In the genomic region with DNA sequence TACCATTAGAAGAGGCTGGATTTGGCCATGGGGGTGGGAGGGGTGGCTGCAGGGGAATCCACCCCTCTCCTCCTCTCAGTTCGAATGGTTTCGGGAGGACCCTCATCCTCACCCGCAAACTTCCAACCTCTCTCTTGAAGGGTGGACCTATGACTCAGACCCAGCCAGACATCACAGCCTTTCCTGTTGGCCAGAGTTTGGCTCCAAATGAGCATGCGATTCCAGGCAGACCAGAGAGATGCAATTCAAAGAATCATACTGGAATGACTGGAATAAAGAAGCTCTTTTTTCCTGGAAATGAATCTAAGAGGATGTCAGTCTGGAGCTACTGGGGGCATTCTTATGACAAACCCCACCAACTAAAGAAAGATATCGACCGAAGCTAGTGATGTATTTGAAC, we compare ENCODE assay signal across 16 cellular contexts.
A peak's percentile ranks its signal among the peaks of the same experiment; 100 is the strongest.
DNase-seq lines count a peak whose midpoint lies in the region; ATAC-seq and TF ChIP-seq lines count a peak whose summit lies in the region.
"Had no signal": no experiment of that assay in that cellular context is flagged by ENCODE, and none has a peak within 500 bp of the region (broad histone marks: within the 10 kb centered on the region; RNA-seq: fewer than 3 reads in every experiment).

No MANE protein-coding gene starts in this region.

- no peak overlapping the region for H3K27ac ChIP-seq in AG04450 (ENCODE audit: low read depth, low read length)
- H3K27ac ChIP-seq: adrenal gland, parathyroid adenoma had no signal

- no peaks in the 10 kb centered on the region for H3K27me3 ChIP-seq in AG04450 (ENCODE audit: control insufficient read depth, insufficient read depth, low read length)
- H3K27me3 ChIP-seq: adrenal gland had no signal

- H3K27ac Mint-ChIP-seq in nephron = peak overlapping the region in 2 of 3 experiments; percentile 4 to 33

- DNase-seq in AG04450 (ENCODE audit: low read depth, low spot score) = peak; percentile 34
- peak; percentile 73 for DNase-seq in HT1080 (ENCODE audit: low read depth)
- peak; percentile 32 for DNase-seq in dedifferentiated amniotic fluid mesenchymal stem cell (ENCODE audit: extremely low spot score)
- no peak for DNase-seq in NCI-H1417 treated with DMSO at 0.1 percent for 48 hours (lab: John Stamatoyannopoulos, UW)
- DNase-seq in DMS53 treated with DMSO at 0.1 percent for 48 hours (lab: John Stamatoyannopoulos, UW; ENCODE audit: unreplicated experiment) = no peak
- DNase-seq in epidermal melanocyte (ENCODE audit: insufficient read length, low spot score) = no peak
- DNase-seq: activated CD4-positive, alpha-beta T cell treated with anti-CD3 and anti-CD28 coated beads for 1 hour; BE2C; DND-41; effector CD8-positive, alpha-beta T cell; H9; MM.1S had no signal

- H3K4me3 Mint-ChIP-seq in nephron = no peak overlapping the region
- H3K4me3 Mint-ChIP-seq: H9 had no signal

- peaks cover 55% of the 10 kb centered on the region for H3K4me1 Mint-ChIP-seq in nephron

- H3K4me3 ChIP-seq in AG04450 (ENCODE audit: low read depth, low read length) = no peak overlapping the region
- H3K4me3 ChIP-seq: adrenal gland had no signal

- no peaks in the 10 kb centered on the region for H3K36me3 Mint-ChIP-seq in nephron (ENCODE audit: low read depth)

- CTCF ChIA-PET in AG04450 (lab: Charles Lee) = no interaction called here

- POLR2A ChIA-PET in AG04450 (lab: Yijun Ruan, JAX) = no interaction called here

- TF ChIP-seq CTCF in AG04450 (IDR thresholded peaks at IDR 0.05; ENCODE audit: low read depth, low read length) (no peak), nephron (IDR thresholded peaks at IDR 0.05; ENCODE audit: unreplicated experiment in 3 of 3) (no peak)

- H3K9me3 ChIP-seq in AG04450 (ENCODE audit: control insufficient read depth, insufficient read depth, low read length) = no peaks in the 10 kb centered on the region
- H3K9me3 ChIP-seq: adrenal gland, BE2C had no signal

- no peaks in the 10 kb centered on the region for H3K9me3 Mint-ChIP-seq in nephron
- H3K9me3 Mint-ChIP-seq: H9 had no signal

- no peaks in the 10 kb centered on the region for H3K27me3 Mint-ChIP-seq in nephron (ENCODE audit: low read depth)

- ATAC-seq in HG03378 (IDR thresholded peaks at IDR 0.05; ENCODE audit: unreplicated experiment) = no peak

Comparison
In these comparisons a context has a peak if more than half of its experiments do, and no peak if none do; other contexts are left out.
1. DNase-seq: peak in AG04450 (single experiment), HT1080 (single experiment) and dedifferentiated amniotic fluid mesenchymal stem cell (single experiment); none in NCI-H1417 treated with DMSO at 0.1 percent for 48 hours (single experiment), DMS53 treated with DMSO at 0.1 percent for 48 hours (single experiment) and epidermal melanocyte (single experiment).